Comparison of ENCODE assay signal across 1 cellular context in the genomic region with DNA sequence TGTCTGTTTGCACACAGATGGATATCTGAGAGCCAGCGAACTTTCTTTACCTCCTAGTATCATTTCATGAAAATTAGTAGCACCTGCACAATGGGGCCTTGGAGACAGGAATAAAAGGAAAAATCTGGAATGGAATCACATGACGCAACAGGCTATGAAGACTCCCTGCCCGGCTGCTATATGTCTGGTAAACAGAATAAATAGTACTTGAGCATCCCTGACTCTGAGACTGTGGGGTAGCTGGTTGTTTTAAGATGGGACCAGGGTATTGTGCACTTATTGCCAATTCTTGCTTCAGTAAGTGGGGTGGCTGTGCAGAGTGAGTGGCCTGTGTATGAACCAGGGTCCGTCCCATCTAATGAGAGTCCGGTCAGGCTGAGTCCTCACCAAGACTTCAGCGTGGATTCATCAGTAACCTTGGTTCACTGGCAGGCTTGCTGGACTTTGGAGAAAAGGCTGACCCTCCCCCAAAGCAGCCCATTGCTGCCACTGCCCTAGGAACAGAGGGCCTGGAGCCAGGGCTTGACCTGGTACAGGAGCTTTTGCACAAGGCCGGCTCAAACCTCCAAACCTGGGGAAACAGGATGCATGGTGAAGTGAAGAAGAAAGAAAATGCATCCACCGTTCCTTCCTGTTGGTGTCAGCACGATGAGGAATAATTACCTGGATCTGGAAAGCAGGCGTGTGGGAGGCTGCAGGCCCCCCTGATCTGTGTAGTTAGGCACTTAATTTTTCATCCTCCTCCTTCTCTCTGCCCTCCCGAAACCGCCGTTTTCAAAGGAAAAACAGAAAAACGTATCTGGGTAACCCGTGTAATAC.
TF ChIP-seq lines count a peak whose summit lies in the region.

No MANE protein-coding gene starts in this region.

TF ChIP-seq in WTC11, 78 proteins besides CTCF, POLR2A, EP300 and RAD21 (continued from another document):
- TF ChIP-seq, protein P1, sequence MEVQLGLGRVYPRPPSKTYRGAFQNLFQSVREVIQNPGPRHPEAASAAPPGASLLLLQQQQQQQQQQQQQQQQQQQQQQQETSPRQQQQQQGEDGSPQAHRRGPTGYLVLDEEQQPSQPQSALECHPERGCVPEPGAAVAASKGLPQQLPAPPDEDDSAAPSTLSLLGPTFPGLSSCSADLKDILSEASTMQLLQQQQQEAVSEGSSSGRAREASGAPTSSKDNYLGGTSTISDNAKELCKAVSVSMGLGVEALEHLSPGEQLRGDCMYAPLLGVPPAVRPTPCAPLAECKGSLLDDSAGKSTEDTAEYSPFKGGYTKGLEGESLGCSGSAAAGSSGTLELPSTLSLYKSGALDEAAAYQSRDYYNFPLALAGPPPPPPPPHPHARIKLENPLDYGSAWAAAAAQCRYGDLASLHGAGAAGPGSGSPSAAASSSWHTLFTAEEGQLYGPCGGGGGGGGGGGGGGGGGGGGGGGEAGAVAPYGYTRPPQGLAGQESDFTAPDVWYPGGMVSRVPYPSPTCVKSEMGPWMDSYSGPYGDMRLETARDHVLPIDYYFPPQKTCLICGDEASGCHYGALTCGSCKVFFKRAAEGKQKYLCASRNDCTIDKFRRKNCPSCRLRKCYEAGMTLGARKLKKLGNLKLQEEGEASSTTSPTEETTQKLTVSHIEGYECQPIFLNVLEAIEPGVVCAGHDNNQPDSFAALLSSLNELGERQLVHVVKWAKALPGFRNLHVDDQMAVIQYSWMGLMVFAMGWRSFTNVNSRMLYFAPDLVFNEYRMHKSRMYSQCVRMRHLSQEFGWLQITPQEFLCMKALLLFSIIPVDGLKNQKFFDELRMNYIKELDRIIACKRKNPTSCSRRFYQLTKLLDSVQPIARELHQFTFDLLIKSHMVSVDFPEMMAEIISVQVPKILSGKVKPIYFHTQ (CRISPR knock-in tag; IDR thresholded peaks at IDR 0.05), result no peak
- TF ChIP-seq, protein P2, sequence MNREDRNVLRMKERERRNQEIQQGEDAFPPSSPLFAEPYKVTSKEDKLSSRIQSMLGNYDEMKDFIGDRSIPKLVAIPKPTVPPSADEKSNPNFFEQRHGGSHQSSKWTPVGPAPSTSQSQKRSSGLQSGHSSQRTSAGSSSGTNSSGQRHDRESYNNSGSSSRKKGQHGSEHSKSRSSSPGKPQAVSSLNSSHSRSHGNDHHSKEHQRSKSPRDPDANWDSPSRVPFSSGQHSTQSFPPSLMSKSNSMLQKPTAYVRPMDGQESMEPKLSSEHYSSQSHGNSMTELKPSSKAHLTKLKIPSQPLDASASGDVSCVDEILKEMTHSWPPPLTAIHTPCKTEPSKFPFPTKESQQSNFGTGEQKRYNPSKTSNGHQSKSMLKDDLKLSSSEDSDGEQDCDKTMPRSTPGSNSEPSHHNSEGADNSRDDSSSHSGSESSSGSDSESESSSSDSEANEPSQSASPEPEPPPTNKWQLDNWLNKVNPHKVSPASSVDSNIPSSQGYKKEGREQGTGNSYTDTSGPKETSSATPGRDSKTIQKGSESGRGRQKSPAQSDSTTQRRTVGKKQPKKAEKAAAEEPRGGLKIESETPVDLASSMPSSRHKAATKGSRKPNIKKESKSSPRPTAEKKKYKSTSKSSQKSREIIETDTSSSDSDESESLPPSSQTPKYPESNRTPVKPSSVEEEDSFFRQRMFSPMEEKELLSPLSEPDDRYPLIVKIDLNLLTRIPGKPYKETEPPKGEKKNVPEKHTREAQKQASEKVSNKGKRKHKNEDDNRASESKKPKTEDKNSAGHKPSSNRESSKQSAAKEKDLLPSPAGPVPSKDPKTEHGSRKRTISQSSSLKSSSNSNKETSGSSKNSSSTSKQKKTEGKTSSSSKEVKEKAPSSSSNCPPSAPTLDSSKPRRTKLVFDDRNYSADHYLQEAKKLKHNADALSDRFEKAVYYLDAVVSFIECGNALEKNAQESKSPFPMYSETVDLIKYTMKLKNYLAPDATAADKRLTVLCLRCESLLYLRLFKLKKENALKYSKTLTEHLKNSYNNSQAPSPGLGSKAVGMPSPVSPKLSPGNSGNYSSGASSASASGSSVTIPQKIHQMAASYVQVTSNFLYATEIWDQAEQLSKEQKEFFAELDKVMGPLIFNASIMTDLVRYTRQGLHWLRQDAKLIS (CRISPR knock-in tag; IDR thresholded peaks at IDR 0.05; ENCODE audit: borderline replicate concordance), result no peak
- TF ChIP-seq SP1 (CRISPR knock-in tag; conservative IDR thresholded peaks at IDR 0.05), result no peak
TF ChIP-seq in WTC11: peak in this region for 0.
